Comparison of ENCODE assay signal across 2 cellular contexts in genomic region chr16:8822403-8822802, GRCh38.
TF ChIP-seq lines count a peak whose summit lies in the region.

No MANE protein-coding gene starts in this region.

TF ChIP-seq in GM23338, 12 proteins besides CTCF, POLR2A, EP300 and RAD21:
- TF ChIP-seq EZH2 (IDR thresholded peaks at IDR 0.05; ENCODE audit: low read depth, unreplicated experiment) (no peak), STAT1 (IDR thresholded peaks at IDR 0.05; ENCODE audit: unreplicated experiment) (no peak), ZNF331 (CRISPR knock-in tag; IDR thresholded peaks at IDR 0.05; ENCODE audit: low read depth) (no peak), NANOG (IDR thresholded peaks at IDR 0.05; ENCODE audit: borderline replicate concordance) (no peak), EZH2phosphoT487 (IDR thresholded peaks at IDR 0.05; ENCODE audit: unreplicated experiment) (no peak)

TF ChIP-seq in GM12878, 131 proteins besides CTCF, POLR2A, EP300 and RAD21:
- TF ChIP-seq EED (IDR thresholded peaks at IDR 0.05; ENCODE audit: low read depth) (no peak), IKZF2 (IDR thresholded peaks at IDR 0.05) (peak in 1 of 2 experiments; percentile 16; a peak in 1 of 4 replicates), SPI1 (IDR thresholded peaks at IDR 0.05; ENCODE audit: borderline replicate concordance, insufficient read depth, low read depth, low read length) (peak; percentile 50; the same call in 1 of the 2 replicates), ZNF24 (IDR thresholded peaks at IDR 0.05) (no peak), ZNF687 (IDR thresholded peaks at IDR 0.05) (peak; percentile 25; the same call in 1 of the 2 replicates), ZNF592 (IDR thresholded peaks at IDR 0.05) (peak; percentile 70; the same call in 1 of the 2 replicates), IKZF1 (conservative IDR thresholded peaks at IDR 0.05) (peak; percentile 31; the same call in 1 of the 2 replicates)
